ENCODE assay signal across 8 cellular contexts in the genomic region with DNA sequence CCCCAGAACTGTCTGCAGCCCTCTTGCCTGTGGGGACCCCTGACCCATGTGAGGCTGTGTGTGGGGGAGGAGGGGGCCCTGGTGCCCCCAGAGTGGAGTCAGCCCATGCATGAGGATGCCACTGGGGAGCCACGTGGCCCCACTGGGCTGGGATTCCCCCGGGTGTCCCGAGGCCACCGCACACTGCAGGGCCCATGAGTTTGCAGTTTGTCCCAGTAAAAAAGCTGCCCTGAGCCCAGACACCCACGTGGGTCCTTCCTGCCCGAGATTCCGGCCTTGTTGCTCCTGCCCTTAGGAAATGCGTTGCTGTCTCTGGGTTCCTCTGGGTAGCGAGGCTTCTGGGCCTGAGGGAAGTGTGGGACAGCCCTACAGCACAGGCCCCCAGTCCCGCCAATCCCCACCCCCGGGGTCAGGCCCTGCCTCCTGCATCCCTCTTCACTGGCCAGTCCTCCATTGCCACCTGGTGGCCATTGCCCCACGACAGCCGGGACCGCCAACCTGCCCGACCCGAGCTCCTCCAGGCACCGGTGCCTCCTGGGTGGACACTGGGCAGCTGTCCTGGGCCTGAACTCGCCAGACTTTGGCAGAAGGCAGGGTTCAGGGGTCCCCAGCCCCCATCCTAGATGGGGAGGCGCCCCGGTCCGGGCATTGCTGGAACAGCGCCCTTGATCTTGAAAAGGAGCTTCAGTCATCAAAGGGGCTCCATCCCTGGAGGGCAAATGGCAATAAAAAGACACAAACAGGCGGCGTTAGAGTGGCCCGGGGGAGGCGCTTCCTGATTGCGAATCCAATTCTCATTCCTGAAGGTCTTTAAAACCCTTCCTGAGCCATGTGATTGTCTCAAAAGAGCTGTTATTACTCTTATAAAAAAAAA. TPM values are rescaled to one million over a fixed set of nuclear protein-coding genes. Genes with fewer than 3 reads are reported as not detected.
DNase-seq lines count a peak whose midpoint lies in the region; ATAC-seq and TF ChIP-seq lines count a peak whose summit lies in the region.

No MANE protein-coding gene starts in this region.

- peak; percentile 79 for TF ChIP-seq CTCF in epithelial cell of proximal tubule (conservative IDR thresholded peaks at IDR 0.05; ENCODE audit: low read depth, low read length)

- ATAC-seq in GM18858 (IDR thresholded peaks at IDR 0.05; ENCODE audit: unreplicated experiment) = no peak

- no peak overlapping the region for H3K4me3 ChIP-seq in epithelial cell of proximal tubule (ENCODE audit: low read depth, low read length)

- peak; percentile 58 for DNase-seq in ACHN
- DNase-seq in GM19240 (ENCODE audit: insufficient read length, low spot score) = peak; percentile 81
- DNase-seq in NCI-H82 treated with DMSO at 0.1 percent for 48 hours (lab: John Stamatoyannopoulos, UW; ENCODE audit: unreplicated experiment) = peak; percentile 7
- DNase-seq in activated CD8-positive, alpha-beta memory T cell treated with anti-CD3 and anti-CD28 coated beads, Interleukin-2, amount 50 U/mL, for 48 hours = peak; percentile 82
- DNase-seq in epithelial cell of proximal tubule (ENCODE audit: low read depth) = no peak
- peak; percentile 57 for DNase-seq in myocyte (ENCODE audit: low read depth)
- DNase-seq in stimulated activated CD8-positive, alpha-beta memory T cell treated with anti-CD3 and anti-CD28 coated beads, Interleukin-7, amount 100 ng/mL, for 4 hours (ENCODE audit: low read depth in 2 of 2) = peak; percentile 33 to 35

- in situ Hi-C loops in ACHN (cut with HindIII; ENCODE audit: low pct_ligation_motif_present, low pct_unique_long_range_greater_than_20kb, low sequenced_read_pairs) = no loop called here

RNA-seq across cellular contexts. Expression of a gene that starts 15.6 kb away (rescaled TPM):
- total RNA-seq in epithelial cell of proximal tubule (not detected in 2 replicates), myocyte (0.67 TPM in 1 of 2 replicates, not detected in the other)
- not detected for polyA plus RNA-seq in myocyte (2012)

RNA-seq across cellular contexts. Expression of a gene that starts 40.6 kb away (rescaled TPM):
- total RNA-seq in epithelial cell of proximal tubule = not detected in 2 replicates
- total RNA-seq in myocyte = not detected in 2 replicates
- 0.19 TPM for polyA plus RNA-seq in myocyte (2012)
